In genomic region chr6:3778701-3779573, GRCh38 we compare ENCODE assay signal across 1 cellular context.
TF ChIP-seq lines count a peak whose summit lies in the region.

No MANE protein-coding gene starts in this region.

TF ChIP-seq in H1, 55 proteins besides CTCF, POLR2A, EP300 and RAD21 (continued from another document):
- no peak for TF ChIP-seq BACH1 (IDR thresholded peaks at IDR 0.05; ENCODE audit: low read length)
- TF ChIP-seq PHF8 (conservative IDR thresholded peaks at IDR 0.05; ENCODE audit: low read depth, low read length), result no peak
- TF ChIP-seq CREB1 (IDR thresholded peaks at IDR 0.05), result no peak
- TF ChIP-seq ZNF274 (IDR thresholded peaks at IDR 0.05; ENCODE audit: borderline replicate concordance, extremely low read depth, low read length), result no peak
- no peak for TF ChIP-seq SAP30 (IDR thresholded peaks at IDR 0.05; ENCODE audit: insufficient read depth, insufficient replicate concordance, low read length)
- no peak for TF ChIP-seq CHD7 (IDR thresholded peaks at IDR 0.05; ENCODE audit: insufficient replicate concordance, low read length)
- no peak for TF ChIP-seq NANOG (IDR thresholded peaks at IDR 0.05; ENCODE audit: insufficient read depth, low read depth, low read length, poor library complexity, severe bottlenecking)
- no peak for TF ChIP-seq SIN3A (conservative IDR thresholded peaks at IDR 0.05 in 1 of 2, IDR thresholded peaks at IDR 0.05 in 1 of 2; ENCODE audit: low read depth in 1 of 2, low read length in 2 of 2)
- no peak for TF ChIP-seq RFX5 (IDR thresholded peaks at IDR 0.05; ENCODE audit: borderline replicate concordance, low read depth, low read length)
- no peak for TF ChIP-seq KDM5A (IDR thresholded peaks at IDR 0.05; ENCODE audit: low read length)
- TF ChIP-seq RBBP5 (IDR thresholded peaks at IDR 0.05; ENCODE audit: borderline replicate concordance, low read depth, low read length), result no peak
